In the genomic region with DNA sequence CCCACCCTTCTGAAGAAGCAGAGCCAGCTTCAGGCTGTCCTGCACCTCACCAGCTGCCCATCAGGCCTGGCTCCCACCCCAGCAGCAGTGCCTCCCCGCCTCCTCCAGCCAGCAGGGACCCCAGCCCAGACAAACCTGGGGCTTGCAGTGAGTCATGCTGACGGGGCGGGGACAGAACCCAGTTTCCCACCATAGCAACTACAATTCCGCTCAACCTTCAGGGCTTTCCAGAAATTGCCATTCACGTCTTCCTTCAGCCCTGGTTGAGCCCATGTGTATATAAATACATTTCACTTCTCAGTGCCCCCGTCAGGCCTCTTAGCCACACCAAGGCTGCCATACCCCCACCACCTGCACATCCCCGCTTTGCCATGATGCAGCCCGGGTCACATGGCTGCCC, we compare ENCODE assay signal across 22 cellular contexts. TPM values are rescaled to one million over a fixed set of nuclear protein-coding genes. Genes with fewer than 3 reads are reported as not detected.
DNase-seq lines count a peak whose midpoint lies in the region; FAIRE-seq and TF ChIP-seq lines count a peak whose summit lies in the region.
"Had no signal": no experiment of that assay in that cellular context is flagged by ENCODE, and none has a peak within 500 bp of the region (broad histone marks: within the 10 kb centered on the region; RNA-seq: fewer than 3 reads in every experiment).

No MANE protein-coding gene starts in this region.

- H3K4me1 ChIP-seq in prostate gland (replicated peaks), result peaks cover 30% of the 10 kb centered on the region
- H3K4me1 ChIP-seq: HAP-1 had no signal

- DNase-seq in glutamatergic neuron (no peak), prostate gland (ENCODE audit: low spot score) (no peak), RCC 7860 (ENCODE audit: low spot score) (no peak), DMS79 (lab: John Stamatoyannopoulos, UW) (no peak), foreskin fibroblast (no peak)
- DNase-seq in activated T-cell treated with anti-CD3 and anti-CD28 coated beads, Interleukin-2, amount 50 U/mL, for 1 hour, result no peak
- DNase-seq: AML-193; Calu3; CD8-positive, alpha-beta T cell; DMS53; GM23248; IMR-90; Karpas-422; KBM-7 had no signal

- H3K4me3 Mint-ChIP-seq in glutamatergic neuron (ENCODE audit: unreplicated experiment), result no peak overlapping the region
- H3K4me3 Mint-ChIP-seq: CD8-positive, alpha-beta T cell had no signal

- no peaks in the 10 kb centered on the region for H3K36me3 ChIP-seq in prostate gland
- H3K36me3 ChIP-seq: HAP-1 had no signal

- H3K4me3 ChIP-seq in prostate gland (peak overlapping the region in 1 of 2 donors; percentile 61), foreskin fibroblast (ENCODE audit: low read depth in 1 of 2, low read length in 2 of 2) (no peak overlapping the region)
- H3K4me3 ChIP-seq: A549, GM23248, HAP-1 had no signal

- H3K27me3 ChIP-seq in prostate gland (replicated peaks; ENCODE audit: insufficient read depth), result no peaks in the 10 kb centered on the region

- no peak for FAIRE-seq in RCC 7860 (lab: Jason Lieb, UNC)
- FAIRE-seq: A549, G401.6, GM12892, GM18507, HTR-8/SVneo had no signal

- TF ChIP-seq CTCF in C4-2B (conservative IDR thresholded peaks at IDR 0.05), result no peak
- TF ChIP-seq CTCF in VCaP (conservative IDR thresholded peaks at IDR 0.05), result no peak
- no peak for TF ChIP-seq CTCF in glutamatergic neuron (IDR thresholded peaks at IDR 0.05; ENCODE audit: partially characterized antibody, unreplicated experiment)
- no peak for TF ChIP-seq CTCF in prostate gland (IDR thresholded peaks at IDR 0.05)
- TF ChIP-seq CTCF in foreskin fibroblast (IDR thresholded peaks at IDR 0.05; ENCODE audit: low read depth, low read length), result no peak

- intact Hi-C loops in prostate gland (cut with DNase I), result no loop called here

- H3K27ac ChIP-seq in C4-2B, result peak overlapping the region; percentile 99
- peak overlapping the region; percentile 100 for H3K27ac ChIP-seq in VCaP
- peak overlapping the region; percentile 86 to 90 for H3K27ac ChIP-seq in prostate gland
- H3K27ac ChIP-seq: GM23248 had no signal

- H3K9me3 Mint-ChIP-seq in glutamatergic neuron (ENCODE audit: unreplicated experiment), result peaks cover 6% of the 10 kb centered on the region
- H3K9me3 Mint-ChIP-seq: CD8-positive, alpha-beta T cell had no signal

- peak overlapping the region; percentile 91 for H3K27ac Mint-ChIP-seq in glutamatergic neuron (ENCODE audit: unreplicated experiment)
- H3K27ac Mint-ChIP-seq: CD8-positive, alpha-beta T cell had no signal

- H3K36me3 Mint-ChIP-seq in glutamatergic neuron (ENCODE audit: unreplicated experiment), result no peaks in the 10 kb centered on the region
- H3K36me3 Mint-ChIP-seq: CD8-positive, alpha-beta T cell had no signal

- peaks cover 14% of the 10 kb centered on the region for H3K27me3 Mint-ChIP-seq in glutamatergic neuron (ENCODE audit: unreplicated experiment)

- WGBS in prostate gland, result 91% methylated on average over 8 of the region's 8 CpGs

- H3K9me3 ChIP-seq in prostate gland, result no peaks in the 10 kb centered on the region
- H3K9me3 ChIP-seq: A549, HAP-1 had no signal

- no peak for TF ChIP-seq POLR2A in prostate gland (IDR thresholded peaks at IDR 0.05)

- peaks cover 9% of the 10 kb centered on the region for H3K4me1 Mint-ChIP-seq in glutamatergic neuron (ENCODE audit: low read depth, unreplicated experiment)

RNA-seq across cellular contexts. Expression of gene SPDEF, which starts 4.4 kb away (rescaled TPM):
- not detected for total RNA-seq in glutamatergic neuron (ENCODE audit: unreplicated experiment)
- total RNA-seq in prostate gland, result 100 to 1,000 TPM; 165 to 738 TPM
- total RNA-seq: GM23248, IMR-90 had no signal

Comparison
In these comparisons a context has a peak if more than half of its experiments do, and no peak if none do; other contexts are left out.
1. RNA of gene SPDEF, which starts 4.4 kb away (total RNA-seq): 165 to 738 TPM in prostate gland; not detected in glutamatergic neuron (single experiment); every median in the first group is over 100 times any median in the second.
2. Peak in every context shown above with its lines, with median percentiles within 50 percentile points of each other: H3K27ac ChIP-seq.